Comparison of ENCODE assay signal across 11 cellular contexts in the genomic region with DNA sequence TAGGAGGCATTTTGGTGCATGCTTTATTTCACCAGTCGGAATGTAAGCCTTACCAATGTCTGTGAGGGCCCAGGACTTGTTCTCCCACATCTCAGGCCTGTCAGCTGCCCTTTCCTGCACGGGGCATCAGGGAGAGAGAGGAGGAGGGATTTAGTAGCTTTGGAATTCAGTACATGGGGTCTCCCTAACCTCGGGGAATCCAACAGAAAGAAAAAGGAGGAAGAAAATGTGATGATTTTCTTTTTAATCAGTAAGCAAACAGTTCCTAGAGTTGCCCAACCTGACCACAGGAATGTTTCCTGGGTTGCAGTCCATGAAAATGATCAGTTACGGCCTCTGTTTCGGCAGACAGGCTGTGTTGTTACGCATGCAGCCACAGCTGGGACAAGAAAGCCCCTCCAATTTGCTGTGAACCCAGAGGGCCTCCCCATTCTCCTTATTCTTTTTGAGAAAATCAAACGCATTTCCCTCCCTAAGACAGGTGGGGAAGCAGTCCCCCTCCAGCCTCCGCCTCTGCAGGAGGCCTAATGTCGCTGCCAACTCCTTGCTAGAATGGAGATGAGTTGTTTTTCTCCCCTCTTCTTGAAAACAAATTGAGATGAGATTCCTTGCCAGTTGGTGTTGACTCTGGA. TPM values are rescaled to one million over a fixed set of nuclear protein-coding genes. Genes with fewer than 3 reads are reported as not detected.
DNase-seq lines count a peak whose midpoint lies in the region; ATAC-seq and TF ChIP-seq lines count a peak whose summit lies in the region.
"Had no signal": no experiment of that assay in that cellular context is flagged by ENCODE, and none has a peak within 500 bp of the region (broad histone marks: within the 10 kb centered on the region; RNA-seq: fewer than 3 reads in every experiment).

No MANE protein-coding gene starts in this region.

- no peaks in the 10 kb centered on the region for H3K9me3 Mint-ChIP-seq in Caco-2 (ENCODE audit: unreplicated experiment)
- H3K9me3 Mint-ChIP-seq in neural progenitor cell, result no peaks in the 10 kb centered on the region
- H3K9me3 Mint-ChIP-seq: activated naive CD4-positive, alpha-beta T cell treated with anti-CD3 and anti-CD28 coated beads for 36 hours; naive B cell had no signal

- BruUV-seq in Caco-2 (replicated peaks; lab: Mats Ljungman, UMichigan), result no TSS peak

- no peak overlapping the region for H3K4me3 ChIP-seq in Caco-2 (ENCODE audit: low read depth, low read length)
- H3K4me3 ChIP-seq in neural progenitor cell, result no peak overlapping the region
- H3K4me3 ChIP-seq: thoracic aorta had no signal

- H2AFZ ChIP-seq in neural progenitor cell (replicated peaks), result peak overlapping the region; percentile 77

- TF ChIP-seq CTCF in Caco-2 (IDR thresholded peaks at IDR 0.05; ENCODE audit: insufficient read depth in 1 of 2, low read depth in 1 of 2, low read length in 1 of 2, severe bottlenecking in 1 of 2, unreplicated experiment in 1 of 2) (no peak), neural progenitor cell (IDR thresholded peaks at IDR 0.05) (no peak)

- peak overlapping the region; percentile 23 for H3K4me2 ChIP-seq in neural progenitor cell

- no peaks in the 10 kb centered on the region for H4K20me1 ChIP-seq in neural progenitor cell (ENCODE audit: low read depth)

- peak; percentile 77 to 82 for DNase-seq in Caco-2
- peak; percentile 50 for DNase-seq in NCI-H2171 (lab: John Stamatoyannopoulos, UW)
- DNase-seq in epithelial cell of prostate (ENCODE audit: low read depth, low spot score), result peak; percentile 63
- DNase-seq in neural progenitor cell (ENCODE audit: low spot score), result peak; percentile 20
- no peak for DNase-seq in NCI-H2107 treated with DMSO at 0.1 percent for 48 hours (lab: John Stamatoyannopoulos, UW; ENCODE audit: unreplicated experiment)
- DNase-seq in COLO668 (lab: John Stamatoyannopoulos, UW; ENCODE audit: unreplicated experiment), result no peak
- DNase-seq: activated naive CD4-positive, alpha-beta T cell treated with anti-CD3 and anti-CD28 coated beads for 36 hours; naive B cell had no signal

- H3K4me1 ChIP-seq in Caco-2, result peaks cover 61% of the 10 kb centered on the region
- H3K4me1 ChIP-seq in neural progenitor cell, result peaks cover 17% of the 10 kb centered on the region

- H3K27me3 ChIP-seq in Caco-2 (replicated peaks; ENCODE audit: control insufficient read depth, insufficient read depth, low read length) (no peaks in the 10 kb centered on the region), neural progenitor cell (no peaks in the 10 kb centered on the region)

- H3K27me3 Mint-ChIP-seq in Caco-2 (ENCODE audit: insufficient read depth, unreplicated experiment) (no peaks in the 10 kb centered on the region), neural progenitor cell (ENCODE audit: insufficient read depth, low read depth) (peaks cover 13% of the 10 kb centered on the region)

- peak overlapping the region; percentile 65 for H3K27ac ChIP-seq in epithelial cell of prostate
- H3K27ac ChIP-seq in neural progenitor cell, result peak overlapping the region; percentile 9
- H3K27ac ChIP-seq: thoracic aorta had no signal

- no peak overlapping the region for H3K9ac ChIP-seq in neural progenitor cell

- H3K4me1 Mint-ChIP-seq in Caco-2 (ENCODE audit: low read depth, unreplicated experiment) (peaks cover 41% of the 10 kb centered on the region), neural progenitor cell (peaks cover 20% of the 10 kb centered on the region)
- H3K4me1 Mint-ChIP-seq: naive B cell had no signal

- POLR2A ChIA-PET in Caco-2 (lab: Charles Lee), result interaction anchor here (0.5 to 0.6 kb wide), 2 partner anchors 53 to 76 kb away, joined by 4 to 7 read pairs; a partner anchor contains a TSS

- intact Hi-C loops in Caco-2 (cut with micrococcal nuclease; ENCODE audit: unreplicated experiment), result loop anchor here (1.0 to 5.0 kb wide), 2 partner anchors 8 to 343 kb away; a partner anchor contains a TSS

- ATAC-seq in SK-N-SH treated with all-trans-retinoic acid at 6 μM for 48 hours (no peak), GM18858 (IDR thresholded peaks at IDR 0.05; ENCODE audit: unreplicated experiment) (no peak)

- no peaks in the 10 kb centered on the region for H3K79me2 ChIP-seq in neural progenitor cell (ENCODE audit: low read depth)

- H3K9me3 ChIP-seq in Caco-2, result no peaks in the 10 kb centered on the region
- H3K9me3 ChIP-seq in neural progenitor cell (ENCODE audit: low read depth), result no peaks in the 10 kb centered on the region
- H3K9me3 ChIP-seq: thoracic aorta had no signal

- H3K4me3 Mint-ChIP-seq in Caco-2 (ENCODE audit: unreplicated experiment) (peak overlapping the region; percentile 9), neural progenitor cell (no peak overlapping the region)
- H3K4me3 Mint-ChIP-seq: activated naive CD4-positive, alpha-beta T cell treated with anti-CD3 and anti-CD28 coated beads for 36 hours; naive B cell had no signal

- peaks cover 23% of the 10 kb centered on the region for H3F3A ChIP-seq in neural progenitor cell (ENCODE audit: low read depth)

- CTCF ChIA-PET in Caco-2 (lab: Charles Lee), result interaction anchor here (0.9 to 1.0 kb wide), 2 partner anchors 10 to 261 kb away, joined by 3 to 5 read pairs; no protein-coding TSS in a partner anchor

- 0 out of 2 replicates have a peak, but pooled peaks cover 4% of the 10 kb centered on the region for H3K36me3 ChIP-seq in Caco-2 (ENCODE audit: control insufficient read depth, insufficient read depth, low read length)
- no peaks in the 10 kb centered on the region for H3K36me3 ChIP-seq in neural progenitor cell
- H3K36me3 ChIP-seq: thoracic aorta had no signal

- H3K36me3 Mint-ChIP-seq in Caco-2 (ENCODE audit: insufficient read depth, unreplicated experiment) (peaks cover 97% of the 10 kb centered on the region), neural progenitor cell (no peaks in the 10 kb centered on the region)
- H3K36me3 Mint-ChIP-seq: naive B cell had no signal

- peak overlapping the region; percentile 76 for H3K27ac Mint-ChIP-seq in Caco-2 (ENCODE audit: unreplicated experiment)
- H3K27ac Mint-ChIP-seq in neural progenitor cell, result no peak overlapping the region
- H3K27ac Mint-ChIP-seq: activated naive CD4-positive, alpha-beta T cell treated with anti-CD3 and anti-CD28 coated beads for 36 hours had no signal

TF ChIP-seq in SK-N-SH treated with all-trans-retinoic acid at 6 μM for 48 hours, 23 proteins besides CTCF, POLR2A, EP300 and RAD21 (continues in another document):
- TF ChIP-seq ISL1 (CRISPR knock-in tag; IDR thresholded peaks at IDR 0.05) (no peak), ESRRG (CRISPR knock-in tag; IDR thresholded peaks at IDR 0.05) (no peak), SNAI2 (CRISPR knock-in tag; IDR thresholded peaks at IDR 0.05) (no peak), OSR1 (CRISPR knock-in tag; IDR thresholded peaks at IDR 0.05) (no peak)
- TF ChIP-seq, protein P1, sequence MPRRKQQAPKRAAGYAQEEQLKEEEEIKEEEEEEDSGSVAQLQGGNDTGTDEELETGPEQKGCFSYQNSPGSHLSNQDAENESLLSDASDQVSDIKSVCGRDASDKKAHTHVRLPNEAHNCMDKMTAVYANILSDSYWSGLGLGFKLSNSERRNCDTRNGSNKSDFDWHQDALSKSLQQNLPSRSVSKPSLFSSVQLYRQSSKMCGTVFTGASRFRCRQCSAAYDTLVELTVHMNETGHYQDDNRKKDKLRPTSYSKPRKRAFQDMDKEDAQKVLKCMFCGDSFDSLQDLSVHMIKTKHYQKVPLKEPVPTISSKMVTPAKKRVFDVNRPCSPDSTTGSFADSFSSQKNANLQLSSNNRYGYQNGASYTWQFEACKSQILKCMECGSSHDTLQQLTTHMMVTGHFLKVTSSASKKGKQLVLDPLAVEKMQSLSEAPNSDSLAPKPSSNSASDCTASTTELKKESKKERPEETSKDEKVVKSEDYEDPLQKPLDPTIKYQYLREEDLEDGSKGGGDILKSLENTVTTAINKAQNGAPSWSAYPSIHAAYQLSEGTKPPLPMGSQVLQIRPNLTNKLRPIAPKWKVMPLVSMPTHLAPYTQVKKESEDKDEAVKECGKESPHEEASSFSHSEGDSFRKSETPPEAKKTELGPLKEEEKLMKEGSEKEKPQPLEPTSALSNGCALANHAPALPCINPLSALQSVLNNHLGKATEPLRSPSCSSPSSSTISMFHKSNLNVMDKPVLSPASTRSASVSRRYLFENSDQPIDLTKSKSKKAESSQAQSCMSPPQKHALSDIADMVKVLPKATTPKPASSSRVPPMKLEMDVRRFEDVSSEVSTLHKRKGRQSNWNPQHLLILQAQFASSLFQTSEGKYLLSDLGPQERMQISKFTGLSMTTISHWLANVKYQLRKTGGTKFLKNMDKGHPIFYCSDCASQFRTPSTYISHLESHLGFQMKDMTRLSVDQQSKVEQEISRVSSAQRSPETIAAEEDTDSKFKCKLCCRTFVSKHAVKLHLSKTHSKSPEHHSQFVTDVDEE (CRISPR knock-in tag; IDR thresholded peaks at IDR 0.05), result no peak
- TF ChIP-seq, protein P2, sequence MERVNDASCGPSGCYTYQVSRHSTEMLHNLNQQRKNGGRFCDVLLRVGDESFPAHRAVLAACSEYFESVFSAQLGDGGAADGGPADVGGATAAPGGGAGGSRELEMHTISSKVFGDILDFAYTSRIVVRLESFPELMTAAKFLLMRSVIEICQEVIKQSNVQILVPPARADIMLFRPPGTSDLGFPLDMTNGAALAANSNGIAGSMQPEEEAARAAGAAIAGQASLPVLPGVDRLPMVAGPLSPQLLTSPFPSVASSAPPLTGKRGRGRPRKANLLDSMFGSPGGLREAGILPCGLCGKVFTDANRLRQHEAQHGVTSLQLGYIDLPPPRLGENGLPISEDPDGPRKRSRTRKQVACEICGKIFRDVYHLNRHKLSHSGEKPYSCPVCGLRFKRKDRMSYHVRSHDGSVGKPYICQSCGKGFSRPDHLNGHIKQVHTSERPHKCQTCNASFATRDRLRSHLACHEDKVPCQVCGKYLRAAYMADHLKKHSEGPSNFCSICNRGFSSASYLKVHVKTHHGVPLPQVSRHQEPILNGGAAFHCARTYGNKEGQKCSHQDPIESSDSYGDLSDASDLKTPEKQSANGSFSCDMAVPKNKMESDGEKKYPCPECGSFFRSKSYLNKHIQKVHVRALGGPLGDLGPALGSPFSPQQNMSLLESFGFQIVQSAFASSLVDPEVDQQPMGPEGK (CRISPR knock-in tag; IDR thresholded peaks at IDR 0.05; ENCODE audit: borderline replicate concordance), result no peak
- TF ChIP-seq, protein P3, sequence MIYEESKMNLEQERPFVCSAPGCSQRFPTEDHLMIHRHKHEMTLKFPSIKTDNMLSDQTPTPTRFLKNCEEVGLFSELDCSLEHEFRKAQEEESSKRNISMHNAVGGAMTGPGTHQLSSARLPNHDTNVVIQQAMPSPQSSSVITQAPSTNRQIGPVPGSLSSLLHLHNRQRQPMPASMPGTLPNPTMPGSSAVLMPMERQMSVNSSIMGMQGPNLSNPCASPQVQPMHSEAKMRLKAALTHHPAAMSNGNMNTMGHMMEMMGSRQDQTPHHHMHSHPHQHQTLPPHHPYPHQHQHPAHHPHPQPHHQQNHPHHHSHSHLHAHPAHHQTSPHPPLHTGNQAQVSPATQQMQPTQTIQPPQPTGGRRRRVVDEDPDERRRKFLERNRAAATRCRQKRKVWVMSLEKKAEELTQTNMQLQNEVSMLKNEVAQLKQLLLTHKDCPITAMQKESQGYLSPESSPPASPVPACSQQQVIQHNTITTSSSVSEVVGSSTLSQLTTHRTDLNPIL (CRISPR knock-in tag; IDR thresholded peaks at IDR 0.05; ENCODE audit: low read depth), result no peak

RNA-seq across cellular contexts. Expression of a gene that starts 53.1 kb away (rescaled TPM):
- total RNA-seq in Caco-2 (2022) (17.0 and 18.2 TPM in 2 replicates), neural progenitor cell (ENCODE audit: low replicate concordance) (12.8 and 14.4 TPM in 2 replicates)

RNA-seq across cellular contexts. Expression of a gene that starts 53.2 kb away (rescaled TPM):
- total RNA-seq in Caco-2 (2022), result 712 and 783 TPM in 2 replicates
- 1.9 and 3.3 TPM in 2 replicates for total RNA-seq in neural progenitor cell (ENCODE audit: low replicate concordance)

Comparison
In these comparisons a context has a peak if more than half of its experiments do, and no peak if none do; other contexts are left out.
1. DNase-seq: peak in Caco-2 (2 of 2), NCI-H2171 (single experiment), epithelial cell of prostate (single experiment) and neural progenitor cell (single experiment); none in NCI-H2107 treated with DMSO at 0.1 percent for 48 hours (single experiment) and COLO668 (single experiment).
2. RNA of a gene that starts 53.2 kb away (total RNA-seq): 712 to 783 TPM in Caco-2; 1.9 to 3.3 TPM in neural progenitor cell; every median in the first group is over 100 times any median in the second.